ENCODE assay signal across 19 cellular contexts in the genomic region with DNA sequence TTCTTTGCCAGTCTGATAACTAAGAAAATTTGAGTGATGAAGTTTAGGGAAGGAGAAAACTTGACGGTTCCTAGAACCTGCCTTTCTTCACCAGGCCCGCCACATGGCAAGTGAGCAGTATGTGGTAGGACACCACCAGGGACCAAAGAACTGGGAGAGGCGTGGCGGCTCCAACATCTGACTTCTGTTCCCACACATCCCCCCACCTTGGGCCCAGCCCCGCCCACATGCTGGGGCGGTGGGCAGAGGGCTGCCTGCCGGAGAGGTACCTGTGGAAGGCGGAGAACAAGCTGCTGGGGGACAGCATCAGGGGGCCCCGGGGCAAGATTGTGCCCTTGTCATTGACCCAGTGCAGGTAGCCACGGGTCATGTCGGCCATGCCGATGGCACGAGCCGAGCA.
DNase-seq lines count a peak whose midpoint lies in the region; ATAC-seq, FAIRE-seq and TF ChIP-seq lines count a peak whose summit lies in the region.
"Had no signal": no experiment of that assay in that cellular context is flagged by ENCODE, and none has a peak within 500 bp of the region (broad histone marks: within the 10 kb centered on the region; RNA-seq: fewer than 3 reads in every experiment).

No MANE protein-coding gene starts in this region.

- TF ChIP-seq POLR2A in HepG2 (IDR thresholded peaks at IDR 0.05; ENCODE audit: insufficient read depth in 1 of 2, low read depth in 2 of 2, low read length in 2 of 2) = no peak

- TF ChIP-seq EP300 in HepG2 (IDR thresholded peaks at IDR 0.05; ENCODE audit: low read depth in 2 of 2, low read length in 2 of 2) (no peak), HepG2 (CRISPR knock-in tag; IDR thresholded peaks at IDR 0.05; ENCODE audit: borderline replicate concordance) (no peak)

- FAIRE-seq in HepG2 (lab: Jason Lieb, UNC) = no peak
- peak; percentile 52 for FAIRE-seq in urothelium cell line (lab: Jason Lieb, UNC)
- FAIRE-seq: HTR-8/SVneo had no signal

- no peaks in the 10 kb centered on the region for H3K79me2 ChIP-seq in HepG2 (ENCODE audit: insufficient read depth, low read length)

- POLR2A ChIA-PET in HepG2 (lab: Yijun Ruan, JAX) = no interaction called here

- H3K4me2 ChIP-seq in HepG2 (ENCODE audit: low read depth, low read length) = no peak overlapping the region

- H3K4me3 Mint-ChIP-seq in T-helper 17 cell = no peak overlapping the region

- no TSS peak for BruUV-seq in HepG2 (replicated peaks; lab: Mats Ljungman, UMichigan)

- H3K4me3 ChIP-seq in right atrium auricular region (no peak overlapping the region), right cardiac atrium (ENCODE audit: low read length) (no peak overlapping the region), HepG2 (replicated peaks in 1 of 3; ENCODE audit: insufficient read depth in 1 of 3, low read depth in 2 of 3, low read length in 3 of 3) (no peak overlapping the region), lower lobe of right lung (no peak overlapping the region)
- H3K4me3 ChIP-seq: HAP-1, SJCRH30 had no signal

- H3K36me3 Mint-ChIP-seq in T-helper 17 cell (ENCODE audit: low read depth) = peaks cover 3% of the 10 kb centered on the region

- no peaks in the 10 kb centered on the region for H4K20me1 ChIP-seq in HepG2 (ENCODE audit: insufficient read depth, low read length)

- H3K27ac ChIP-seq in right atrium auricular region (no peak overlapping the region), right cardiac atrium (ENCODE audit: low read length) (no peak overlapping the region), HepG2 (ENCODE audit: extremely low read length, insufficient read depth, low read length) (no peak overlapping the region), lower lobe of right lung (no peak overlapping the region)
- H3K27ac ChIP-seq: HL-60, SJCRH30 had no signal

- H2AFZ ChIP-seq in HepG2 (ENCODE audit: low read length) = no peak overlapping the region

- no peak overlapping the region for H3K9ac ChIP-seq in HepG2 (ENCODE audit: insufficient read depth, low read depth, low read length)

- H3K9me3 ChIP-seq in right atrium auricular region (no peaks in the 10 kb centered on the region), right cardiac atrium (ENCODE audit: control insufficient read depth, low read length) (no peaks in the 10 kb centered on the region), T-helper 17 cell (ENCODE audit: control insufficient read depth, low read length, poor library complexity, severe bottlenecking) (no peaks in the 10 kb centered on the region), HepG2 (ENCODE audit: low read length) (no peaks in the 10 kb centered on the region), lower lobe of right lung (no peaks in the 10 kb centered on the region)
- H3K9me3 ChIP-seq: HAP-1, SJCRH30 had no signal

- no peak for ATAC-seq in right cardiac atrium
- ATAC-seq in T-helper 17 cell = no peak
- no peak for ATAC-seq in HepG2
- ATAC-seq in lower lobe of right lung = no peak
- ATAC-seq: PC-3 had no signal

- TF ChIP-seq RAD21 in HepG2 (CRISPR knock-in tag; IDR thresholded peaks at IDR 0.05) = no peak

- intact Hi-C loops in right cardiac atrium (cut with DNase I) = loop anchor here in 1 of 4 donors (10.0 kb wide), 1 partner anchor 203 kb away; no protein-coding TSS in a partner anchor
- intact Hi-C loops in HepG2 (cut with micrococcal nuclease; ENCODE audit: unreplicated experiment) = no loop called here
- intact Hi-C loops in lower lobe of right lung (cut with DNase I) = no loop called here

- H3K27me3 ChIP-seq in right atrium auricular region = no peaks in the 10 kb centered on the region
- no peaks in the 10 kb centered on the region for H3K27me3 ChIP-seq in right cardiac atrium (ENCODE audit: control insufficient read depth, insufficient read depth)
- no peaks in the 10 kb centered on the region for H3K27me3 ChIP-seq in HepG2 (ENCODE audit: control insufficient read depth in 1 of 2, insufficient read depth in 2 of 2, low read length in 2 of 2)
- no peaks in the 10 kb centered on the region for H3K27me3 ChIP-seq in lower lobe of right lung (ENCODE audit: low read depth)
- H3K27me3 ChIP-seq: SJCRH30 had no signal

- CTCF ChIA-PET in HepG2 (lab: Yijun Ruan, JAX; ENCODE audit: low intra/inter-chr PET ratio, low total read pairs) = no interaction called here

- H3K4me1 ChIP-seq in right atrium auricular region (peaks cover 0 to 4% of the 10 kb centered on the region in 2 donors), right cardiac atrium (ENCODE audit: control insufficient read depth, insufficient read depth, low read length) (no peaks in the 10 kb centered on the region), HepG2 (ENCODE audit: insufficient read depth, low read length) (peaks cover 9% of the 10 kb centered on the region), lower lobe of right lung (peaks cover 9% of the 10 kb centered on the region)
- H3K4me1 ChIP-seq: SJCRH30 had no signal

- 94% methylated on average over 14 of the region's 14 CpGs for WGBS in right cardiac atrium
- whole genome bisulfite sequencing in HepG2 (ENCODE audit: low lambda C conversion rate) = 96% methylated on average over 14 of the region's 14 CpGs

- DNase-seq in right atrium auricular region (ENCODE audit: low spot score) = peak; percentile 56
- DNase-seq in right cardiac atrium = no peak
- DNase-seq in T-helper 17 cell = no peak
- no peak for DNase-seq in HepG2 (ENCODE audit: low spot score)
- no peak for DNase-seq in urothelium cell line (ENCODE audit: low spot score)
- DNase-seq in GDM1 (lab: John Stamatoyannopoulos, UW) = no peak
- no peak for DNase-seq in lower lobe of right lung
- DNase-seq: ACHN, AML-193, Calu3, NCI-H1436, NCI-H2029, NCI-H2171, NCI-H446 treated with DMSO at 0.1 percent for 48 hours, PC-3, SJCRH30 had no signal

- in situ Hi-C loops in HepG2 (cut with HindIII; ENCODE audit: extremely low pct_ligation_motif_present, low pct_unique_long_range_greater_than_20kb) = no loop called here

- H3K27ac Mint-ChIP-seq in T-helper 17 cell = peak overlapping the region; percentile 21

- H3K27me3 Mint-ChIP-seq in T-helper 17 cell = no peaks in the 10 kb centered on the region

- peaks cover 13% of the 10 kb centered on the region for H3K4me1 Mint-ChIP-seq in T-helper 17 cell

- H3K36me3 ChIP-seq in right atrium auricular region = peaks cover 71% of the 10 kb centered on the region
- peaks cover 36 to 97% of the 10 kb centered on the region in 2 experiments for H3K36me3 ChIP-seq in HepG2 (replicated peaks in 1 of 2; ENCODE audit: control insufficient read depth in 1 of 2, insufficient read depth in 2 of 2, low read length in 2 of 2)
- H3K36me3 ChIP-seq in lower lobe of right lung = peaks cover 100% of the 10 kb centered on the region

- no peak for TF ChIP-seq CTCF in right atrium auricular region (IDR thresholded peaks at IDR 0.05)
- TF ChIP-seq CTCF in HepG2 (CRISPR knock-in tag; IDR thresholded peaks at IDR 0.05) = no peak
- TF ChIP-seq CTCF in lower lobe of right lung (IDR thresholded peaks at IDR 0.05) = no peak

TF ChIP-seq in HepG2, 621 proteins besides CTCF, POLR2A, EP300 and RAD21:
- TF ChIP-seq MXD4 (CRISPR knock-in tag; IDR thresholded peaks at IDR 0.05) (no peak), DR1 (CRISPR knock-in tag; IDR thresholded peaks at IDR 0.05) (no peak), ZFX (CRISPR knock-in tag; IDR thresholded peaks at IDR 0.05; ENCODE audit: low read depth) (no peak), AGO2 (optimal IDR thresholded peaks at IDR 0.05; ENCODE audit: low read depth, low read length) (peak; percentile 66), ZNF235 (CRISPR knock-in tag; IDR thresholded peaks at IDR 0.05; ENCODE audit: borderline replicate concordance) (no peak), RARG (CRISPR knock-in tag; IDR thresholded peaks at IDR 0.05; ENCODE audit: low read depth) (no peak)
